Comparison of ENCODE assay signal across 14 cellular contexts in genomic region chr18:58447342-58448190, GRCh38.
DNase-seq lines count a peak whose midpoint lies in the region; TF ChIP-seq lines count a peak whose summit lies in the region.
"Had no signal": no experiment of that assay in that cellular context is flagged by ENCODE, and none has a peak within 500 bp of the region (broad histone marks: within the 10 kb centered on the region; RNA-seq: fewer than 3 reads in every experiment).

No MANE protein-coding gene starts in this region.

- peak overlapping the region; percentile 36 for H3K27ac ChIP-seq in hepatocyte
- H3K27ac ChIP-seq: foreskin keratinocyte, tibial nerve had no signal

- H4K20me1 ChIP-seq in hepatocyte (ENCODE audit: insufficient read depth, poor library complexity, severe bottlenecking) = no peaks in the 10 kb centered on the region

- no peaks in the 10 kb centered on the region for H3K27me3 ChIP-seq in hepatocyte
- H3K27me3 ChIP-seq: foreskin keratinocyte, tibial nerve had no signal

- H3K4me3 ChIP-seq in hepatocyte = no peak overlapping the region
- H3K4me3 ChIP-seq: tibial nerve had no signal

- H2AFZ ChIP-seq in hepatocyte = no peak overlapping the region

- H3K9me2 ChIP-seq in hepatocyte (replicated peaks; ENCODE audit: insufficient read depth) = no peaks in the 10 kb centered on the region

- no peaks in the 10 kb centered on the region for H3K36me3 ChIP-seq in hepatocyte (replicated peaks; ENCODE audit: insufficient read depth, low read depth)
- H3K36me3 ChIP-seq: tibial nerve had no signal

- no peaks in the 10 kb centered on the region for H3K79me2 ChIP-seq in hepatocyte

- no peak for TF ChIP-seq CTCF in hepatocyte (IDR thresholded peaks at IDR 0.05; ENCODE audit: poor library complexity)

- WGBS in hepatocyte (ENCODE audit: low lambda C conversion rate, missing lambda C conversion rate) = 48% methylated on average over 11 of the region's 11 CpGs

- no peaks in the 10 kb centered on the region for H3K9me3 ChIP-seq in hepatocyte (ENCODE audit: low read depth)
- H3K9me3 ChIP-seq: tibial nerve had no signal

- H3K4me1 ChIP-seq in hepatocyte (ENCODE audit: insufficient read depth) = peaks cover 32% of the 10 kb centered on the region
- H3K4me1 ChIP-seq: foreskin keratinocyte, tibial nerve had no signal

- H3K4me2 ChIP-seq in hepatocyte = peak overlapping the region; percentile 38

- DNase-seq in EH (ENCODE audit: low read depth) = peak; percentile 63
- peak; percentile 47 for DNase-seq in amniotic epithelial cell (ENCODE audit: low read depth)
- DNase-seq in hepatocyte (ENCODE audit: low spot score) = no peak
- peak; percentile 75 for DNase-seq in retina
- no peak for DNase-seq in ecto neural progenitor cell (ENCODE audit: low spot score)
- no peak for DNase-seq in middle frontal gyrus (ENCODE audit: extremely low spot score, low spot score)
- DNase-seq in activated T-cell treated with anti-CD3 and anti-CD28 coated beads, Interleukin-2, amount 50 U/mL, for 1 hour = no peak
- DNase-seq in midbrain (lab: John Stamatoyannopoulos, UW) = no peak
- DNase-seq: cortex of kidney, kidney, MM.1S, natural killer cell had no signal

Comparison
In these comparisons a context has a peak if more than half of its experiments do, and no peak if none do; other contexts are left out.
1. DNase-seq: peak in EH (single experiment), amniotic epithelial cell (single experiment) and retina (single experiment); none in hepatocyte (single experiment), ecto neural progenitor cell (single experiment), middle frontal gyrus (single experiment), activated T-cell treated with anti-CD3 and anti-CD28 coated beads, Interleukin-2, amount 50 U/mL, for 1 hour (single experiment) and midbrain (single experiment).